ENCODE assay signal across 17 cellular contexts in the genomic region with DNA sequence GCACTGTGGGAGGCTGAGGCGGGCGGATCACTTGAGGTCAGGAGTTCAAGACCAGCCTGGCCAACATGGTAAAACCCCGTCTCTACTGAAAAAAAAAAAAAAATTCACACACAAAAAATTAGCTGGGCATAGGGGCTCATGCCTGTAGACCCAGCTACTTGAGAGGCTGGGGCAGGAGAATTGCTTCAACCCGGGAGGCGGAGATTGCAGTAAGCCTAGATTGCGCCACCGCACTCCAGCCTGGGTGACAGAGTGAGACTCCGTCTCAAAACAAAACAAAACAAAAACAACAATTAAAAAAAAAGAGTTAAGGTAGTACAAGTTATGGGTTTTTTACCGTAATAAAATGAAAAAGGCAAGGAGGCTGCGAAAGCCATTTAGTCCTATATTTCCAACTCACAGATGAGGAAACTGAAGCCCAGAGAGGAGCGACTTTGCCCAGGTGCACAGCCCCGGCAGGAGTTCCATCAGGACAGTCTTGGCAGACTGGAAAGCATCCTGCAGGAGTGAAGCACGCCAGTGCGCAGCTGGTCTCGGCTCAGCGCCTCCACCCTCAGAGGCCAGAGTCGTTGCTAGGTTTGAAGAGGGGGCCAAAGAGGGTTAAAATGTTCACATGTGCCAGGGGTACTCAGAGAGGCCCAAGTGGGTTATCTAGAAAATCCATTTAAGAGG. TPM values are rescaled to one million over a fixed set of nuclear protein-coding genes. Genes with fewer than 3 reads are reported as not detected.
"Had no signal": no experiment of that assay in that cellular context is flagged by ENCODE, and none has a peak within 500 bp of the region (broad histone marks: within the 10 kb centered on the region; RNA-seq: fewer than 3 reads in every experiment).

No MANE protein-coding gene starts in this region.

- DNase-seq: activated CD4-positive, alpha-beta T cell treated with anti-CD3 and anti-CD28 coated beads for 48 hours; activated CD8-positive, alpha-beta T cell treated with anti-CD3 and anti-CD28 coated beads, Interleukin-2, amount 10 ng/mL, durations not matched to agents 7 days and 5 days; activated naive CD4-positive, alpha-beta T cell treated with Interleukin-2 at 50 U/mL for 16 hours; caudate nucleus; colonic mucosa; effector memory CD4-positive, alpha-beta T cell; kidney; left ventricle myocardium superior; ovary; stimulated activated CD4-positive, alpha-beta T cell treated with anti-CD3 and anti-CD28 coated beads, Interleukin-4, amount 100 ng/mL, for 4 hours; stomach; WERI-Rb-1 had no signal

- H3K36me3 ChIP-seq: colonic mucosa, ovary, thoracic aorta, vagina, WERI-Rb-1 had no signal

- ATAC-seq: activated CD8-positive, alpha-beta T cell treated with anti-CD3 and anti-CD28 coated beads, Interleukin-2, amount 10 ng/mL, durations not matched to agents 7 days and 5 days; left ventricle myocardium superior had no signal

- H3K27ac ChIP-seq: colonic mucosa, epithelial cell of prostate, hepatocyte, thoracic aorta, WERI-Rb-1 had no signal

- H3K9me3 ChIP-seq: colonic mucosa, ovary, stomach, thoracic aorta, vagina had no signal

- H3K27me3 ChIP-seq: colonic mucosa, hepatocyte, ovary, stomach, vagina had no signal

- H3K4me3 ChIP-seq: colonic mucosa, hepatocyte, ovary, stomach, thoracic aorta, vagina had no signal

RNA-seq across cellular contexts. Expression of a gene that starts 22.2 kb away (rescaled TPM):
- total RNA-seq: activated CD8-positive, alpha-beta T cell treated with anti-CD3 and anti-CD28 coated beads, Interleukin-2, amount 10 ng/mL, durations not matched to agents 7 days and 5 days had no signal

RNA-seq across cellular contexts. Expression of a gene that starts 55.0 kb away (rescaled TPM):
- total RNA-seq: activated CD8-positive, alpha-beta T cell treated with anti-CD3 and anti-CD28 coated beads, Interleukin-2, amount 10 ng/mL, durations not matched to agents 7 days and 5 days; activated T-helper 1 cell treated with anti-CD3 and anti-CD28 coated beads, Interleukin-12 subunit alpha, Interleukin-12 subunit beta, Interleukin-2, Interleukin-4 antibody, amounts not matched to agents 30 ng/mL and 10 ng/mL and 1 ng/mL, durations not matched to agents 14 hours and 24 hours and 36 hours had no signal
